Comparison of ENCODE assay signal across 8 cellular contexts in genomic region chr5:59039296-59040006, GRCh38.
DNase-seq lines count a peak whose midpoint lies in the region; TF ChIP-seq lines count a peak whose summit lies in the region.

No MANE protein-coding gene starts in this region.

- no peaks in the 10 kb centered on the region for H3K9me2 ChIP-seq in MM.1S (replicated peaks; ENCODE audit: insufficient read depth, low read length)

- no peaks in the 10 kb centered on the region for H4K20me1 ChIP-seq in MM.1S (ENCODE audit: insufficient read depth, low read length)

- TF ChIP-seq CTCF in MM.1S (IDR thresholded peaks at IDR 0.05; ENCODE audit: low read length) = no peak
- no peak for TF ChIP-seq CTCF in chondrocyte (IDR thresholded peaks at IDR 0.05)

- no peaks in the 10 kb centered on the region for H3K36me3 Mint-ChIP-seq in chondrocyte (ENCODE audit: low read depth)

- H3K4me2 ChIP-seq in MM.1S (ENCODE audit: low read depth, low read length) = peak overlapping the region; percentile 93

- no peaks in the 10 kb centered on the region for H3F3A ChIP-seq in MM.1S (ENCODE audit: insufficient read depth, low read length)

- peaks cover 56% of the 10 kb centered on the region for H3K4me1 Mint-ChIP-seq in chondrocyte (ENCODE audit: low read depth)

- peak overlapping the region; percentile 91 for H3K4me3 Mint-ChIP-seq in chondrocyte (ENCODE audit: unreplicated experiment)

- no peaks in the 10 kb centered on the region for H3K27me3 ChIP-seq in MM.1S (replicated peaks; ENCODE audit: insufficient read depth, low read length)

- H3K27me3 Mint-ChIP-seq in chondrocyte (ENCODE audit: low read depth) = no peaks in the 10 kb centered on the region

- DNase-seq in GM04504 (ENCODE audit: low read depth) = peak; percentile 41
- DNase-seq in H4 (ENCODE audit: low spot score) = peak; percentile 61
- peak; percentile 77 for DNase-seq in MM.1S
- DNase-seq in activated CD4-positive, alpha-beta T cell treated with anti-CD3 and anti-CD28 coated beads for 24 hours (ENCODE audit: low read depth in 2 of 2) = peak; percentile 74 to 78
- DNase-seq in chondrocyte (ENCODE audit: low spot score) = peak; percentile 93
- DNase-seq in kidney tubule cell (ENCODE audit: low spot score) = peak; percentile 71
- peak; percentile 89 for DNase-seq in stimulated activated CD4-positive, alpha-beta T cell treated with anti-CD3 and anti-CD28 coated beads, Interleukin-1b, Interleukin-23, amount 100 ng/mL, for 48 hours
- no peak for DNase-seq in NCI-H526 (lab: John Stamatoyannopoulos, UW)

- H3K9me3 Mint-ChIP-seq in chondrocyte (ENCODE audit: low read depth) = no peaks in the 10 kb centered on the region

- peak overlapping the region; percentile 70 for H3K9ac ChIP-seq in MM.1S (ENCODE audit: low read length)

- peak overlapping the region; percentile 78 for H3K4me3 ChIP-seq in MM.1S (ENCODE audit: low read length)

- no peaks in the 10 kb centered on the region for H3K36me3 ChIP-seq in MM.1S (replicated peaks; ENCODE audit: insufficient read depth, low read length)

- H2AFZ ChIP-seq in MM.1S (ENCODE audit: low read length) = peak overlapping the region; percentile 95

- peak overlapping the region; percentile 89 for H3K27ac Mint-ChIP-seq in chondrocyte (ENCODE audit: unreplicated experiment)

- H3K79me2 ChIP-seq in MM.1S (ENCODE audit: low read length) = no peaks in the 10 kb centered on the region

- peaks cover 10% of the 10 kb centered on the region; the same call in 1 of the 2 replicates for H3K4me1 ChIP-seq in MM.1S (ENCODE audit: low read length)

- H3K9me3 ChIP-seq in MM.1S (replicated peaks; ENCODE audit: insufficient read depth, low read length) = no peaks in the 10 kb centered on the region

- H3K27ac ChIP-seq in MM.1S (ENCODE audit: low read length) = peak overlapping the region; percentile 26; the same call in 1 of the 2 replicates

Comparison
In these comparisons a context has a peak if more than half of its experiments do, and no peak if none do; other contexts are left out.
1. DNase-seq: peak in GM04504 (single experiment), H4 (single experiment), MM.1S (single experiment), activated CD4-positive, alpha-beta T cell treated with anti-CD3 and anti-CD28 coated beads for 24 hours (2 of 2), chondrocyte (single experiment), kidney tubule cell (single experiment) and stimulated activated CD4-positive, alpha-beta T cell treated with anti-CD3 and anti-CD28 coated beads, Interleukin-1b, Interleukin-23, amount 100 ng/mL, for 48 hours (single experiment); none in NCI-H526 (0 of 2).